Comparison of ENCODE assay signal across 1 cellular context in genomic region chr9:123438821-123439220, GRCh38.
TF ChIP-seq lines count a peak whose summit lies in the region.

No MANE protein-coding gene starts in this region.

TF ChIP-seq in IMR-90, 13 proteins besides CTCF, POLR2A, EP300 and RAD21:
- TF ChIP-seq BHLHE40 (IDR thresholded peaks at IDR 0.05; ENCODE audit: low read depth, low read length), result no peak
- TF ChIP-seq MAFK (IDR thresholded peaks at IDR 0.05; ENCODE audit: low read depth, low read length), result no peak
- TF ChIP-seq MXI1 (IDR thresholded peaks at IDR 0.05; ENCODE audit: borderline replicate concordance, low read depth, low read length), result no peak
- TF ChIP-seq SMC3 (IDR thresholded peaks at IDR 0.05; ENCODE audit: low read depth, low read length), result no peak
- no peak for TF ChIP-seq CEBPB (IDR thresholded peaks at IDR 0.05; ENCODE audit: low read depth, low read length)
- TF ChIP-seq CHD1 (IDR thresholded peaks at IDR 0.05; ENCODE audit: low read depth, low read length), result no peak
- no peak for TF ChIP-seq ELK1 (IDR thresholded peaks at IDR 0.05; ENCODE audit: borderline replicate concordance, low read depth, low read length)
- TF ChIP-seq USF2 (IDR thresholded peaks at IDR 0.05; ENCODE audit: low read depth, low read length), result no peak
- TF ChIP-seq MAZ (IDR thresholded peaks at IDR 0.05; ENCODE audit: borderline replicate concordance, low read depth, low read length), result no peak
- TF ChIP-seq FOS (IDR thresholded peaks at IDR 0.05; ENCODE audit: low read depth, low read length), result no peak
